In genomic region chrX:23901805-23902204, GRCh38 we compare ENCODE assay signal across 8 cellular contexts. TPM values are rescaled to one million over a fixed set of nuclear protein-coding genes. Genes with fewer than 3 reads are reported as not detected.
A peak's percentile ranks its signal among the peaks of the same experiment; 100 is the strongest.
DNase-seq lines count a peak whose midpoint lies in the region; ATAC-seq and TF ChIP-seq lines count a peak whose summit lies in the region.

No MANE protein-coding gene starts in this region.

- POLR2A ChIA-PET in T-cell (lab: Charles Lee), result interaction anchor here in 1 of 2 donors (0.7 kb wide), 1 partner anchor 119 kb away, joined by 3 read pairs; the partner anchor contains the start of gene SAT1

- H3K9ac ChIP-seq in mesendoderm (ENCODE audit: low read length), result no peak overlapping the region

- H3K56ac ChIP-seq in mesendoderm (ENCODE audit: low read length), result no peak overlapping the region

- H3K4me1 Mint-ChIP-seq in T-cell, result peaks cover 0 to 11% (median 5%) of the 10 kb centered on the region in 3 donors
- no peaks in the 10 kb centered on the region for H3K4me1 Mint-ChIP-seq in effector memory CD8-positive, alpha-beta T cell (ENCODE audit: low read depth in 2 of 2)

- no peak for TF ChIP-seq EP300 in transverse colon (IDR thresholded peaks at IDR 0.05; ENCODE audit: low read depth)

- H3K4me1 ChIP-seq in mesendoderm (ENCODE audit: control insufficient read depth, low read depth, low read length) (no peaks in the 10 kb centered on the region), transverse colon (peaks cover 7 to 29% (median 11%) of the 10 kb centered on the region in 4 donors)

- H3K79me1 ChIP-seq in mesendoderm (ENCODE audit: low read length), result no peaks in the 10 kb centered on the region

- peak; percentile 75 to 88 (median 80) for ATAC-seq in T-cell (replicated peaks in 1 of 4)
- peak; percentile 86 for ATAC-seq in effector memory CD8-positive, alpha-beta T cell (replicated peaks)

- no peaks in the 10 kb centered on the region for H3K27me3 Mint-ChIP-seq in T-cell
- H3K27me3 Mint-ChIP-seq in effector memory CD8-positive, alpha-beta T cell, result no peaks in the 10 kb centered on the region

- H3K9me3 ChIP-seq in transverse colon, result no peaks in the 10 kb centered on the region

- TF ChIP-seq CTCF in HFF-Myc (IDR thresholded peaks at IDR 0.05; ENCODE audit: low read depth, low read length, missing control alignments) (peak; percentile 35), transverse colon (IDR thresholded peaks at IDR 0.05) (peak; percentile 24 to 61 (median 38))

- H3K27ac ChIP-seq in mesendoderm (ENCODE audit: low read depth, low read length) (no peak overlapping the region), transverse colon (peak overlapping the region; percentile 70 to 82 (median 72))

- no peak overlapping the region for H4K5ac ChIP-seq in mesendoderm (ENCODE audit: low read length)

- CTCF ChIA-PET in T-cell (lab: Charles Lee), result interaction anchor here (0.5 to 2.4 kb wide), 34 partner anchors 17 to 1917 kb away, joined by 3 to 13 read pairs (median 4); partner anchors contain the start of genes ACOT9 (in 1 of the 2), KLHL15 (in 1 of the 2), PRDX4 (in 1 of the 2) and SAT1 (in 1 of the 2)

- H3K4ac ChIP-seq in mesendoderm (ENCODE audit: low read depth, low read length), result peak overlapping the region; percentile 52

- WGBS in mesendoderm (ENCODE audit: extremely low coverage, insufficient coverage, low lambda C conversion rate), result no CpG with 5 or more reads among the region's 1 CpG
- WGBS in transverse colon (ENCODE audit: low coverage in 1 of 2), 2 donors, result 40% methylated on average over 1 of the region's 1 CpG; no CpG with 5 or more reads in 1 of the 2 donors

- H2BK120ac ChIP-seq in mesendoderm (ENCODE audit: low read depth, low read length), result no peak overlapping the region

- no peaks in the 10 kb centered on the region for H3K9me3 Mint-ChIP-seq in T-cell
- H3K9me3 Mint-ChIP-seq in effector memory CD8-positive, alpha-beta T cell, result no peaks in the 10 kb centered on the region

- H4K8ac ChIP-seq in mesendoderm (ENCODE audit: low read depth, low read length), result no peak overlapping the region

- H3K36me3 ChIP-seq in mesendoderm (ENCODE audit: control insufficient read depth, insufficient read depth, low read length), result no peaks in the 10 kb centered on the region
- H3K36me3 ChIP-seq in transverse colon, result no peaks in the 10 kb centered on the region

- no peaks in the 10 kb centered on the region for H3K36me3 Mint-ChIP-seq in T-cell
- peaks cover under 1% of the 10 kb centered on the region for H3K36me3 Mint-ChIP-seq in effector memory CD8-positive, alpha-beta T cell (ENCODE audit: insufficient read depth)

- no peak overlapping the region for H3K23ac ChIP-seq in mesendoderm (ENCODE audit: low read length)

- no peak overlapping the region for H3K27ac Mint-ChIP-seq in T-cell
- H3K27ac Mint-ChIP-seq in effector memory CD8-positive, alpha-beta T cell, result no peak overlapping the region

- no peak for TF ChIP-seq POLR2A in transverse colon (IDR thresholded peaks at IDR 0.05)

- H3K79me2 ChIP-seq in mesendoderm (ENCODE audit: control insufficient read depth, insufficient read depth, low read length), result no peaks in the 10 kb centered on the region

- H3K4me3 Mint-ChIP-seq in T-cell, result no peak overlapping the region
- H3K4me3 Mint-ChIP-seq in effector memory CD8-positive, alpha-beta T cell, result no peak overlapping the region

- H3K18ac ChIP-seq in mesendoderm (ENCODE audit: low read length), result no peak overlapping the region

- H3K4me3 ChIP-seq in HFF-Myc (replicated peaks; ENCODE audit: low read depth, low read length) (no peak overlapping the region), mesendoderm (ENCODE audit: low read length) (no peak overlapping the region), transverse colon (peak overlapping the region in 1 of 4 donors; percentile 20)

- in situ Hi-C loops in transverse colon (cut with MboI; ENCODE audit: low pct_ligation_motif_present in 1 of 4, low pct_unique_long_range_greater_than_20kb in 1 of 4, low sequenced_read_pairs in 3 of 4), result loop anchor here (5.0 to 25.0 kb wide), 9 partner anchors 117 to 215 kb away; partner anchors contain the start of genes KLHL15 (in 2 of the 4), SAT1 (in 2 of the 4) and EIF2S3 (in 1 of the 4)

- no peak overlapping the region for H3K4me2 ChIP-seq in mesendoderm (ENCODE audit: low read length)

- no peak overlapping the region for H2BK5ac ChIP-seq in mesendoderm (ENCODE audit: low read length)

- peak; percentile 15 for DNase-seq in stimulated activated CD4-positive, alpha-beta T cell treated with anti-CD3 and anti-CD28 coated beads, Interleukin-12 subunit alpha, Interleukin-12 subunit beta, amount 100 ng/mL, for 4 hours
- DNase-seq in stimulated activated CD4-positive, alpha-beta T cell treated with anti-CD3 and anti-CD28 coated beads, Interleukin-2, amount 100 ng/mL, for 48 hours, result no peak
- DNase-seq in HFF-Myc (ENCODE audit: extremely low read depth, low read depth), result no peak
- DNase-seq in NCI-H1417 treated with DMSO at 0.1 percent for 48 hours (lab: John Stamatoyannopoulos, UW), result peak; percentile 29
- peak in 28 of 34 experiments; percentile 1 to 52 (median 23) for DNase-seq in T-cell
- DNase-seq in effector memory CD8-positive, alpha-beta T cell, result peak; percentile 11 to 30 (median 19)
- peak; percentile 81 for DNase-seq in mesendoderm
- DNase-seq in transverse colon, result peak; percentile 59

- H2BK15ac ChIP-seq in mesendoderm (replicated peaks; ENCODE audit: low read depth), result no peak overlapping the region

- intact Hi-C loops in transverse colon (cut with DNase I; ENCODE audit: low total_unique reads), result loop anchor here (2.0 to 10.0 kb wide), 2 partner anchors 119 to 207 kb away; partner anchors contain the start of gene SAT1

- H2AK5ac ChIP-seq in mesendoderm (ENCODE audit: low read length), result no peak overlapping the region

- H3K27me3 ChIP-seq in mesendoderm (ENCODE audit: insufficient read depth, low read length, poor library complexity) (no peaks in the 10 kb centered on the region), transverse colon (no peaks in the 10 kb centered on the region)

RNA-seq across cellular contexts. Expression of gene APOO, which starts 5.9 kb away (rescaled TPM):
- 10 to 100 TPM in 1 of 5 donors, 1 to 10 TPM in 4; 5.2 to 16.5 (median 6.4) TPM for total RNA-seq in T-cell
- polyA plus RNA-seq in mesendoderm (2013, experiment 1 of 2), result 111 TPM
- polyA plus RNA-seq in mesendoderm (2013, experiment 2 of 2), result 114 TPM
- total RNA-seq in transverse colon, result 10 to 100 TPM in 2 of 4 donors, 1 to 10 TPM in 1, not detected in 1; 10.0 to 24.5 (median 15.6) TPM

RNA-seq across cellular contexts. Expression of gene CXorf58, which starts 6.0 kb away (rescaled TPM):
- total RNA-seq in T-cell (not detected), transverse colon (under 1 TPM in 1 of 4 donors, not detected in 3; 0.27 TPM)
- polyA plus RNA-seq in mesendoderm (2013, experiment 1 of 2), result 0.03 TPM
- polyA plus RNA-seq in mesendoderm (2013, experiment 2 of 2), result 0.03 TPM

Comparison
In these comparisons a context has a peak if more than half of its experiments do, and no peak if none do; other contexts are left out.
1. DNase-seq: peak in stimulated activated CD4-positive, alpha-beta T cell treated with anti-CD3 and anti-CD28 coated beads, Interleukin-12 subunit alpha, Interleukin-12 subunit beta, amount 100 ng/mL, for 4 hours (single experiment), NCI-H1417 treated with DMSO at 0.1 percent for 48 hours (single experiment), T-cell (28 of 34), effector memory CD8-positive, alpha-beta T cell (3 of 3), mesendoderm (single experiment) and transverse colon (single experiment); none in stimulated activated CD4-positive, alpha-beta T cell treated with anti-CD3 and anti-CD28 coated beads, Interleukin-2, amount 100 ng/mL, for 48 hours (0 of 2) and HFF-Myc (single experiment).